ENCODE assay signal across 25 cellular contexts in the genomic region with DNA sequence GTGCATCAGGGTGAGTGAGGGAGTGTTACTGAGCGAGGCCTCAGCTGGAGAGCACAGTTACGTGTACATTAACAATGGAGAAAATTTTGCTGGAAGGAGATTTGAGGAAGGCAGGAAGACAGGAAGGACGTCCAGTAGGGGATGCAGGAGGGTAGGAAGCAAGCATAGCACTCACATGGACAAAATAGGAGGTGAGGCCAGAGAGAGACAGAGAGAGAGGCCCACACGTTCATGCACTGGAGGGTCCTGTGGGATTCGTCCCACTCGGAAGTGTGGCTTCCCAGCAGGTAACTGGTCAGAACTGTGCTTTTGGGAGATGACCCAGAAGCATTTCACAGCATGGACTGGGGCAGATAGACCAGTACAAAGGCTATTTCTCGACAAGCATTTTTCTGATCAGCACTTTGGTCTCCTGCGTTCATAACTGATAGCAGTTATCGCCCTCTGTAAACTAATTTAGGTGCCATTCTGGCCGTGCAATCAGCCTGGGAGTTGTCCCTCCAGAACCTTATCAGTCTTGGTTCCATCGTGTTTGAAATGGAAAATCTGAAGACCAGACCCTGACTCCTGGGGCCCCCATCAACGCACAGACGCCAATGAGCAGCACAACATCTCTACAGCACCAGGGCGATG. TPM values are rescaled to one million over a fixed set of nuclear protein-coding genes. Genes with fewer than 3 reads are reported as not detected.
A peak's percentile ranks its signal among the peaks of the same experiment; 100 is the strongest.
DNase-seq lines count a peak whose midpoint lies in the region; ATAC-seq and TF ChIP-seq lines count a peak whose summit lies in the region.
"Had no signal": no experiment of that assay in that cellular context is flagged by ENCODE, and none has a peak within 500 bp of the region (broad histone marks: within the 10 kb centered on the region; RNA-seq: fewer than 3 reads in every experiment).

No MANE protein-coding gene starts in this region.

- no peak overlapping the region for H3K27ac Mint-ChIP-seq in stimulated activated memory B cell treated with anti-CD40 and anti-IgM and Interleukin-4, amounts not matched to agents 10 μg/mL and 1 μg/mL and 100 μg/mL, for 72 hours

- H3K4me1 ChIP-seq in BE2C = no peaks in the 10 kb centered on the region
- no peaks in the 10 kb centered on the region for H3K4me1 ChIP-seq in colonic mucosa
- H3K4me1 ChIP-seq: SJSA1 had no signal

- H3K36me3 Mint-ChIP-seq in stimulated activated memory B cell treated with anti-CD40 and anti-IgM and Interleukin-4, amounts not matched to agents 10 μg/mL and 1 μg/mL and 100 μg/mL, for 72 hours = no peaks in the 10 kb centered on the region

- no peak overlapping the region for H3K4me3 Mint-ChIP-seq in stimulated activated memory B cell treated with anti-CD40 and anti-IgM and Interleukin-4, amounts not matched to agents 10 μg/mL and 1 μg/mL and 100 μg/mL, for 72 hours
- H3K4me3 Mint-ChIP-seq: H9 had no signal

- no peaks in the 10 kb centered on the region for H3K36me3 ChIP-seq in BE2C
- peaks cover 53% of the 10 kb centered on the region for H3K36me3 ChIP-seq in KOPT-K1 (ENCODE audit: insufficient read depth, low read length)
- H3K36me3 ChIP-seq in colonic mucosa = no peaks in the 10 kb centered on the region
- H3K36me3 ChIP-seq: SJSA1 had no signal

- ATAC-seq in left colon = peak; percentile 97
- ATAC-seq in stimulated activated memory B cell treated with anti-CD40 and anti-IgM and Interleukin-4, amounts not matched to agents 10 μg/mL and 1 μg/mL and 100 μg/mL, for 72 hours = peak; percentile 45
- no peak for ATAC-seq in HG03095 (IDR thresholded peaks at IDR 0.05; ENCODE audit: unreplicated experiment)
- ATAC-seq: PC-3 had no signal

- H3K27me3 ChIP-seq in BE2C (no peaks in the 10 kb centered on the region), colonic mucosa (no peaks in the 10 kb centered on the region)
- H3K27me3 ChIP-seq: SJSA1 had no signal

- H3K27ac ChIP-seq in KOPT-K1 (ENCODE audit: low read depth, low read length, poor library complexity, severe bottlenecking) (peak overlapping the region; percentile 97), colonic mucosa (no peak overlapping the region)
- H3K27ac ChIP-seq: GM23248, SJSA1 had no signal

- no peak overlapping the region for H3K9ac ChIP-seq in colonic mucosa (ENCODE audit: low read depth in 2 of 2, low read length in 2 of 2)
- H3K9ac ChIP-seq: GM23248 had no signal

- H3K9me3 Mint-ChIP-seq in stimulated activated memory B cell treated with anti-CD40 and anti-IgM and Interleukin-4, amounts not matched to agents 10 μg/mL and 1 μg/mL and 100 μg/mL, for 72 hours = no peaks in the 10 kb centered on the region
- H3K9me3 Mint-ChIP-seq: H9 had no signal

- H3K4me3 ChIP-seq in BE2C (ENCODE audit: low read depth, low read length) (no peak overlapping the region), colonic mucosa (no peak overlapping the region)
- H3K4me3 ChIP-seq: GM23248, SJSA1 had no signal

- DNase-seq in BE2C (peak; percentile 13), left colon (no peak), colonic mucosa (no peak), NCI-H2227 treated with DMSO at 0.1 percent for 48 hours (lab: John Stamatoyannopoulos, UW) (no peak)
- DNase-seq: 8988T, ACHN, DMS153, GM23248, H9, Karpas-422, NCI-H1092 treated with DMSO at 0.1 percent for 48 hours, NCI-H1436, NCI-H187, NCI-H2081 treated with DMSO at 0.1 percent for 48 hours, NCI-H2171, NCI-H524 treated with DMSO at 0.1 percent for 48 hours, NCI-H774, PC-3, Right ventricle myocardium superior had no signal

- no peaks in the 10 kb centered on the region for H3K27me3 Mint-ChIP-seq in stimulated activated memory B cell treated with anti-CD40 and anti-IgM and Interleukin-4, amounts not matched to agents 10 μg/mL and 1 μg/mL and 100 μg/mL, for 72 hours

- intact Hi-C loops in left colon (cut with DNase I, micrococcal nuclease) = no loop called here
- intact Hi-C loops in colonic mucosa (cut with DNase I) = no loop called here

- H3K4me1 Mint-ChIP-seq in stimulated activated memory B cell treated with anti-CD40 and anti-IgM and Interleukin-4, amounts not matched to agents 10 μg/mL and 1 μg/mL and 100 μg/mL, for 72 hours = no peaks in the 10 kb centered on the region
- H3K4me1 Mint-ChIP-seq: H9 had no signal

- H3K9me3 ChIP-seq in BE2C (no peaks in the 10 kb centered on the region), KOPT-K1 (ENCODE audit: insufficient read depth, low read length, poor library complexity, severe bottlenecking) (no peaks in the 10 kb centered on the region), colonic mucosa (no peaks in the 10 kb centered on the region)
- H3K9me3 ChIP-seq: SJSA1 had no signal

- TF ChIP-seq CTCF in BE2C (IDR thresholded peaks at IDR 0.05; ENCODE audit: low read depth, low read length) (no peak), colonic mucosa (IDR thresholded peaks at IDR 0.05) (no peak)

RNA-seq across cellular contexts. Expression of gene LCT, which starts 5.7 kb away (rescaled TPM):
- polyA plus RNA-seq in BE2C (2012; ENCODE audit: insufficient read depth, insufficient read length, low read depth) = not detected
- total RNA-seq in left colon = under 1 TPM in 1 of 2 donors, not detected in 1; 0.27 TPM
- total RNA-seq in colonic mucosa = under 1 TPM; 0.08 to 0.12 TPM
- total RNA-seq: PC-3, Right ventricle myocardium superior, RPMI7951, SJSA1 had no signal
- polyA plus RNA-seq: BJ, GM23248 had no signal

RNA-seq across cellular contexts. Expression of gene MCM6, which starts 44.9 kb away (rescaled TPM):
- 10.0 TPM for polyA plus RNA-seq in BE2C (2012; ENCODE audit: insufficient read depth, insufficient read length, low read depth)
- total RNA-seq in left colon = 10 to 100 TPM in 1 of 2 donors, 1 to 10 TPM in 1; 7.8 to 14.9 TPM
- 10 to 100 TPM; 14.2 to 57.7 TPM for total RNA-seq in colonic mucosa
